In the genomic region with DNA sequence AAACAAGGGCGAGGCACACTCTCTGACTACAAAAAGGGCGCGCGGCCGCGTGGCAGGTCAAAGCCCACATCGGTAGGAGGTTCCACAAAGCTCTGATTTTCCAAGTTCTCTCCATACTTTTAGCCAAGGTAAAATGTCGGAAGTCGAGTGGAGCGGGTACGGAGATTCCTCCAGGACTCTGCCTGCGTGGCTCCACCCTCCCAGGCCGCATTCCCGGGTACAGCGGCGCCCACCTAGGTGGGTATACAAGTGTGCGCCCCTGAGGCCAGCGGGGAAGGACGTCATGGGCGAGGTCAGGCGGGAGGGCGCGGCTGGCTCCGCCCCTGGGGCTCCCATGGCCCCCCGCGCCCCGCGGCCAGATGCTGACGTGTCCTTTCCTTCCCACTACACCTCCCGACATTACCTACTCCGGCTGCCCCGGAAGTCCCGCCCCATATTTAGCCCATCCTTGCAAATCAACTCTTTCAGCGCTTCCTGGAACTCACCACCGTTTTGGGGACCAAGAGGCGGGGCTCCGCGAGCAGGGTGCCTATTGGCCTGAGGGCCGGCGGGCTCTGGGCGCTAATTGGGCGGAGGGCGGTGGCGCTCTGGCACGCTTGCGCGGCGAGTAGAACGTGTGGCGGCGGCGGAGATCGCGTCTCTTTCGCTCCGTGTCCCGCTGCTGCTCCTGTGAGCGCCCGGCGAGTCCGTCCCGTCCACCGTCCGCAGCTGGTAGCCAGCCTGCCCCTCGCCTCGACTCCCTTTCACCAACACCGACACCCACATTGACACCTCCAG, we compare ENCODE assay signal across 8 cellular contexts. TPM values are rescaled to one million over a fixed set of nuclear protein-coding genes. Genes with fewer than 3 reads are reported as not detected.
DNase-seq lines count a peak whose midpoint lies in the region; ATAC-seq, FAIRE-seq and TF ChIP-seq lines count a peak whose summit lies in the region.

A gene (plus strand): TSS at position 639 of the 777 bp plus-strand sequence. CDS start 180 bp downstream, outside the sequence.

- H3K4me3 ChIP-seq in choroid plexus epithelial cell (ENCODE audit: low read depth, low read length) = peak within 1 kb of the TSS; percentile 99
- H3K4me3 ChIP-seq in kidney (ENCODE audit: low read length in 2 of 2) = peak within 1 kb of the TSS; percentile 91 to 99

- no peak for TF ChIP-seq CTCF in choroid plexus epithelial cell (conservative IDR thresholded peaks at IDR 0.05; ENCODE audit: low read depth, low read length)
- TF ChIP-seq CTCF in kidney (IDR thresholded peaks at IDR 0.05; ENCODE audit: borderline replicate concordance, extremely low read depth, insufficient read depth) = no peak

- no peaks in the 10 kb centered on the region for H3K9me3 ChIP-seq in kidney (ENCODE audit: control insufficient read depth in 1 of 2, low read length in 2 of 2)

- intact Hi-C loops in activated CD4-positive, alpha-beta T cell treated with anti-CD3 and anti-CD28 coated beads for 36 hours (cut with DNase I, micrococcal nuclease) = loop anchor here (1.0 to 10.0 kb wide), 13 partner anchors 16 to 1961 kb away; a partner anchor contains a TSS
- intact Hi-C loops in kidney (cut with DNase I) = no loop called here

- H3K36me3 Mint-ChIP-seq in activated CD4-positive, alpha-beta T cell treated with anti-CD3 and anti-CD28 coated beads for 36 hours (ENCODE audit: low read depth) = peaks cover 22% of the 10 kb centered on the region

- CTCF ChIA-PET in activated CD4-positive, alpha-beta T cell treated with anti-CD3 and anti-CD28 coated beads for 36 hours (lab: Charles Lee) = no interaction called here

- H3K4me3 Mint-ChIP-seq in activated CD4-positive, alpha-beta T cell treated with anti-CD3 and anti-CD28 coated beads for 36 hours = no peak within 1 kb of the TSS

- no peaks in the 10 kb centered on the region for H3K9me3 Mint-ChIP-seq in activated CD4-positive, alpha-beta T cell treated with anti-CD3 and anti-CD28 coated beads for 36 hours (ENCODE audit: low read depth)

- H3K27me3 Mint-ChIP-seq in activated CD4-positive, alpha-beta T cell treated with anti-CD3 and anti-CD28 coated beads for 36 hours = no peaks in the 10 kb centered on the region

- peaks cover 37% of the 10 kb centered on the region for H3K4me1 Mint-ChIP-seq in activated CD4-positive, alpha-beta T cell treated with anti-CD3 and anti-CD28 coated beads for 36 hours

- POLR2A ChIA-PET in activated CD4-positive, alpha-beta T cell treated with anti-CD3 and anti-CD28 coated beads for 36 hours (lab: Charles Lee) = no interaction called here

- peak; percentile 93 for ATAC-seq in HG03442 (IDR thresholded peaks at IDR 0.05; ENCODE audit: unreplicated experiment)
- ATAC-seq in activated CD4-positive, alpha-beta T cell treated with anti-CD3 and anti-CD28 coated beads for 36 hours = peak; percentile 94

- peak within 1 kb of the TSS; percentile 99 for H3K27ac Mint-ChIP-seq in activated CD4-positive, alpha-beta T cell treated with anti-CD3 and anti-CD28 coated beads for 36 hours

- peak within 1 kb of the TSS; percentile 96 to 98 for H3K27ac ChIP-seq in kidney (ENCODE audit: low read depth in 2 of 2, low read length in 2 of 2)

- no peaks in the 10 kb centered on the region for H3K36me3 ChIP-seq in kidney (ENCODE audit: control insufficient read depth in 1 of 2, insufficient read depth in 2 of 2, low read length in 2 of 2)

- peak; percentile 90 for FAIRE-seq in kidney (lab: Jason Lieb, UNC)

- H3K9ac ChIP-seq in kidney (ENCODE audit: low read length in 2 of 2) = peak within 1 kb of the TSS; percentile 82 to 90

- peaks cover 6 to 16% of the 10 kb centered on the region in 2 donors for H3K4me1 ChIP-seq in kidney (ENCODE audit: control insufficient read depth in 1 of 2, insufficient read depth in 1 of 2, low read depth in 1 of 2, low read length in 2 of 2)

- DNase-seq in Ammon's horn (ENCODE audit: low spot score) (peak; percentile 99), GM19238 (ENCODE audit: insufficient read length, low spot score) (peak; percentile 90), NCI-H524 (lab: John Stamatoyannopoulos, UW) (peak; percentile 99), choroid plexus epithelial cell (ENCODE audit: low read depth) (peak; percentile 99), kidney (peak; percentile 100)
- peak; percentile 99 for DNase-seq in activated CD4-positive, alpha-beta T cell treated with anti-CD3 and anti-CD28 coated beads for 36 hours
- DNase-seq in stimulated activated CD4-positive, alpha-beta T cell treated with anti-CD3 and anti-CD28 coated beads, Interleukin-15, amount 100 ng/mL, for 48 hours (ENCODE audit: low read depth in 2 of 2) = peak; percentile 97 to 98

RNA-seq across cellular contexts. Expression of the gene that starts here (rescaled TPM):
- total RNA-seq in activated CD4-positive, alpha-beta T cell treated with anti-CD3 and anti-CD28 coated beads for 36 hours = 100 to 1,000 TPM; 193 to 214 TPM
- total RNA-seq in kidney = 154 TPM
- polyA plus RNA-seq in kidney (ENCODE audit: insufficient read depth, low read depth, low replicate concordance) = 83.0 TPM

Comparison
In these comparisons a context has a peak if more than half of its experiments do, and no peak if none do; other contexts are left out.
1. Peak in every context shown above with its lines: DNase-seq, ATAC-seq, H3K4me3 ChIP-seq and H3K27ac ChIP-seq.